19 cellular contexts compared by ENCODE assay signal in genomic region chr10:71625445-71626175, GRCh38.
DNase-seq lines count a peak whose midpoint lies in the region; ATAC-seq and TF ChIP-seq lines count a peak whose summit lies in the region.
"Had no signal": no experiment of that assay in that cellular context is flagged by ENCODE, and none has a peak within 500 bp of the region (broad histone marks: within the 10 kb centered on the region; RNA-seq: fewer than 3 reads in every experiment).

No MANE protein-coding gene starts in this region.

- no peak for TF ChIP-seq POLR2A in esophagus muscularis mucosa (IDR thresholded peaks at IDR 0.05; ENCODE audit: low read depth)

- H3F3A ChIP-seq in neural cell (ENCODE audit: insufficient read depth, low read length, poor library complexity, severe bottlenecking): peaks cover 3% of the 10 kb centered on the region

- peak; percentile 50 to 75 for DNase-seq in NCI-H526 (lab: John Stamatoyannopoulos, UW)
- DNase-seq in esophagus muscularis mucosa (ENCODE audit: extremely low spot score): no peak
- no peak for DNase-seq in islet precursor cell
- DNase-seq in endothelial cell (ENCODE audit: low spot score): no peak
- DNase-seq in Right ventricle myocardium inferior (ENCODE audit: missing footprints): no peak
- DNase-seq: C1 segment of cervical spinal cord; CD4-positive, CD25-positive, alpha-beta regulatory T cell; CD8-positive, alpha-beta memory T cell; COR-L47; DMS 273 treated with DMSO at 0.1 percent for 48 hours; DMS53; GM23248; H7; HFFc6; IMR-90 had no signal

- H3K4me1 ChIP-seq in BLaER1 (peaks cover 57% of the 10 kb centered on the region), esophagus muscularis mucosa (peaks cover 29 to 97% (median 86%) of the 10 kb centered on the region in 4 donors)

- no peak for TF ChIP-seq RAD21 in neural cell (conservative IDR thresholded peaks at IDR 0.05)

- H3K36me3 ChIP-seq in BLaER1: no peaks in the 10 kb centered on the region
- H3K36me3 ChIP-seq in esophagus muscularis mucosa: no peaks in the 10 kb centered on the region
- no peaks in the 10 kb centered on the region for H3K36me3 ChIP-seq in neural cell (ENCODE audit: insufficient read depth, low read length)

- H3K4me3 Mint-ChIP-seq in endothelial cell (ENCODE audit: unreplicated experiment): no peak overlapping the region
- H3K4me3 Mint-ChIP-seq: B cell; CD4-positive, CD25-positive, alpha-beta regulatory T cell; CD8-positive, alpha-beta memory T cell; HFFc6 had no signal

- H3K79me2 ChIP-seq in neural cell (replicated peaks; ENCODE audit: insufficient read depth, low read length): no peaks in the 10 kb centered on the region

- no peak for ATAC-seq in Right ventricle myocardium inferior
- ATAC-seq: HCT116 had no signal

- H3K9me3 ChIP-seq in BLaER1: no peaks in the 10 kb centered on the region
- H3K9me3 ChIP-seq in esophagus muscularis mucosa: no peaks in the 10 kb centered on the region
- H3K9me3 ChIP-seq in neural cell (ENCODE audit: low read length): no peaks in the 10 kb centered on the region

- H3K9ac ChIP-seq in BLaER1 (no peak overlapping the region), neural cell (ENCODE audit: low read length) (no peak overlapping the region)
- H3K9ac ChIP-seq: GM23248 had no signal

- H3K27ac Mint-ChIP-seq in endothelial cell (ENCODE audit: unreplicated experiment): no peak overlapping the region
- H3K27ac Mint-ChIP-seq: B cell; CD4-positive, CD25-positive, alpha-beta regulatory T cell; CD8-positive, alpha-beta memory T cell; HFFc6 had no signal

- no peaks in the 10 kb centered on the region for H4K20me1 ChIP-seq in BLaER1
- no peaks in the 10 kb centered on the region for H4K20me1 ChIP-seq in neural cell (ENCODE audit: insufficient read depth)

- intact Hi-C loops in esophagus muscularis mucosa (cut with DNase I): no loop called here
- intact Hi-C loops in Right ventricle myocardium inferior (cut with DNase I): no loop called here

- no peak for TF ChIP-seq CTCF in esophagus muscularis mucosa (IDR thresholded peaks at IDR 0.05)
- TF ChIP-seq CTCF in neural cell (IDR thresholded peaks at IDR 0.05; ENCODE audit: poor library complexity, severe bottlenecking): no peak
- no peak for TF ChIP-seq CTCF in endothelial cell (IDR thresholded peaks at IDR 0.05; ENCODE audit: unreplicated experiment)

- no peaks in the 10 kb centered on the region for H3K9me3 Mint-ChIP-seq in endothelial cell (ENCODE audit: unreplicated experiment)
- H3K9me3 Mint-ChIP-seq: CD4-positive, CD25-positive, alpha-beta regulatory T cell; CD8-positive, alpha-beta memory T cell; HFFc6 had no signal

- no peak overlapping the region for H2AFZ ChIP-seq in neural cell (ENCODE audit: low read depth, low read length)
- H2AFZ ChIP-seq: GM23248 had no signal

- H3K27me3 Mint-ChIP-seq in endothelial cell (ENCODE audit: unreplicated experiment): no peaks in the 10 kb centered on the region
- H3K27me3 Mint-ChIP-seq: CD4-positive, CD25-positive, alpha-beta regulatory T cell had no signal

- H3K36me3 Mint-ChIP-seq in endothelial cell (ENCODE audit: low read depth, unreplicated experiment): no peaks in the 10 kb centered on the region
- H3K36me3 Mint-ChIP-seq: CD4-positive, CD25-positive, alpha-beta regulatory T cell; CD8-positive, alpha-beta memory T cell had no signal

- H3K9me2 ChIP-seq in neural cell (ENCODE audit: insufficient read depth, low read length): no peaks in the 10 kb centered on the region

- H3K27me3 ChIP-seq in BLaER1: no peaks in the 10 kb centered on the region
- H3K27me3 ChIP-seq in esophagus muscularis mucosa: no peaks in the 10 kb centered on the region
- H3K27me3 ChIP-seq in neural cell (ENCODE audit: insufficient read depth, low read depth, low read length): no peaks in the 10 kb centered on the region

- TF ChIP-seq EP300 in esophagus muscularis mucosa (IDR thresholded peaks at IDR 0.05): no peak
- peak; percentile 42 for TF ChIP-seq EP300 in neural cell (conservative IDR thresholded peaks at IDR 0.05; ENCODE audit: poor library complexity, severe bottlenecking)

- WGBS in esophagus muscularis mucosa: 58% methylated on average over 11 of the region's 11 CpGs

- H3K4me2 ChIP-seq in BLaER1: peak overlapping the region; percentile 29; the same call in 1 of the 2 replicates
- H3K4me2 ChIP-seq in neural cell (ENCODE audit: low read length): no peak overlapping the region

- H3K4me3 ChIP-seq in BLaER1 (no peak overlapping the region), esophagus muscularis mucosa (no peak overlapping the region), neural cell (ENCODE audit: low read length) (no peak overlapping the region)
- H3K4me3 ChIP-seq: GM23248 had no signal

- H3K4me1 Mint-ChIP-seq in endothelial cell (ENCODE audit: unreplicated experiment): peaks cover 29% of the 10 kb centered on the region
- H3K4me1 Mint-ChIP-seq: CD8-positive, alpha-beta memory T cell had no signal

- no peak overlapping the region for H3K27ac ChIP-seq in BLaER1
- H3K27ac ChIP-seq in esophagus muscularis mucosa (replicated peaks in 1 of 4): peak overlapping the region; percentile 84 to 87 (median 85)
- H3K27ac ChIP-seq in neural cell (ENCODE audit: low read length): no peak overlapping the region
- H3K27ac ChIP-seq: GM23248 had no signal

TF ChIP-seq in neural cell, 6 proteins besides CTCF, POLR2A, EP300 and RAD21:
- TF ChIP-seq POLR2AphosphoS5 (IDR thresholded peaks at IDR 0.05): peak; percentile 87
- TF ChIP-seq REST (IDR thresholded peaks at IDR 0.05; ENCODE audit: borderline replicate concordance): no peak

Comparison
In these comparisons a context has a peak if more than half of its experiments do, and no peak if none do; other contexts are left out.
1. H3K27ac ChIP-seq: peak in esophagus muscularis mucosa (4 of 4); none in BLaER1 (single experiment) and neural cell (single experiment).
2. DNase-seq: peak in NCI-H526 (2 of 2); none in esophagus muscularis mucosa (single experiment), islet precursor cell (single experiment), endothelial cell (single experiment) and Right ventricle myocardium inferior (single experiment).